ENCODE assay signal across 8 cellular contexts in the genomic region with DNA sequence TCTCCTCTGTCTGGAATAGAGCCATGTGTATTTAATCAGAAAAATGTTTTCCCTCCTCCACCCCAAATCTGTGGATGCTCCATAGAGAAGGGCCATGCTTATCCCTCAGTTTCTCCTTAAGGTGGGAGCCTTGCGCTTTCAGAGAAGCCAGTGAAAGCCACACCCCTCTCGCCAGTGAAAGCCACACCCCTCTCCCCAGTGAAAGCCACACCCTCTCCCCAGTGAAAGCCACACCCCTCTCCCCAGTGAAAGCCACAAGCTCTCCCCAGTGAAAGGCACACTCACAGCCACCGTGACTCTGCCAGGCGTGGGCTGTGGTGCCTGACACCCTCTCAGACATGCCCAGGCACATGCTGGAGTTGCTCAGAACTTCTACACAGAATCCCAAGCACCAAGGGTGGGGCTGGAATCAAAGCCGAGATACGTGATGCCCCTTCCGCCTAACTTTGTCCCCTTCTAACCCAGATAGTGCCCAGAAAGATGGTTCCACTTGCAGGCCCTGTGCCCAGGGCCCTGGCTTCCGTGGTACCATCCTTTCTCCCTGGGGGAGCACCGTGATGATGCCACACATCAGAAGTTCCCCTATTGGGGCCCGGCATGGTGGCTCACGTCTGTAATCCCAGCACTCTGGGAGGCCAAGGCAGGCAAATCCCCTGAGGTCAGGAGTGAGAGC. TPM values are rescaled to one million over a fixed set of nuclear protein-coding genes. Genes with fewer than 3 reads are reported as not detected.
DNase-seq lines count a peak whose midpoint lies in the region; ATAC-seq, FAIRE-seq and TF ChIP-seq lines count a peak whose summit lies in the region.

No MANE protein-coding gene starts in this region.

- TF ChIP-seq CTCF in astrocyte (IDR thresholded peaks at IDR 0.05; ENCODE audit: insufficient read depth, low read depth, low read length) = no peak

- H3K4me3 Mint-ChIP-seq in astrocyte (ENCODE audit: unreplicated experiment) = no peak overlapping the region

- H4K20me1 ChIP-seq in astrocyte (ENCODE audit: insufficient read depth, low read length) = no peaks in the 10 kb centered on the region

- H3K4me1 ChIP-seq in astrocyte (ENCODE audit: insufficient read depth, low read length) = peaks cover 21% of the 10 kb centered on the region

- no peaks in the 10 kb centered on the region for H3K27me3 ChIP-seq in astrocyte (ENCODE audit: insufficient read depth, low read length)

- no peaks in the 10 kb centered on the region for H3K9me3 Mint-ChIP-seq in astrocyte (ENCODE audit: unreplicated experiment)

- peaks cover 5% of the 10 kb centered on the region for H3K27me3 Mint-ChIP-seq in astrocyte (ENCODE audit: low read depth, unreplicated experiment)

- peak; percentile 52 for DNase-seq in GM18507 (ENCODE audit: extremely low spot score, insufficient read length, low read depth)
- DNase-seq in HT-29 (ENCODE audit: low spot score) = peak; percentile 39
- peak; percentile 65 for DNase-seq in T-helper 9 cell
- DNase-seq in astrocyte (ENCODE audit: low read depth) = peak; percentile 51
- DNase-seq in lung microvascular endothelial cell (ENCODE audit: low read depth in 2 of 2) = peak; percentile 39 to 44
- peak; percentile 83 for DNase-seq in stimulated activated naive CD8-positive, alpha-beta T cell treated with anti-CD3 and anti-CD28 coated beads, Interleukin-15, Interleukin-2, amounts not matched to agents 100 U/mL and 50 U/mL, for 24 hours
- no peak for DNase-seq in hypothalamus (lab: John Stamatoyannopoulos, UW)
- no peak for DNase-seq in cerebellar nuclear complex (lab: John Stamatoyannopoulos, UW)

- H2AFZ ChIP-seq in astrocyte (ENCODE audit: low read depth, low read length) = peak overlapping the region; percentile 44

- no peaks in the 10 kb centered on the region for H3K36me3 ChIP-seq in astrocyte (ENCODE audit: insufficient read depth, low read length)

- no peaks in the 10 kb centered on the region for H3K9me3 ChIP-seq in astrocyte (ENCODE audit: insufficient read depth, low read depth, low read length)

- peak overlapping the region; percentile 94 for H3K27ac Mint-ChIP-seq in astrocyte (ENCODE audit: unreplicated experiment)

- no peak overlapping the region for H3K4me3 ChIP-seq in astrocyte (ENCODE audit: insufficient read depth, low read depth, low read length)

- H3K79me2 ChIP-seq in astrocyte (ENCODE audit: insufficient read depth, low read length) = no peaks in the 10 kb centered on the region

- ATAC-seq in stimulated activated naive CD8-positive, alpha-beta T cell treated with anti-CD3 and anti-CD28 coated beads, Interleukin-15, Interleukin-2, amounts not matched to agents 100 U/mL and 50 U/mL, for 24 hours = peak; percentile 84

- H3K4me2 ChIP-seq in astrocyte (ENCODE audit: low read length) = peak overlapping the region; percentile 45

- H3K9ac ChIP-seq in astrocyte (ENCODE audit: low read length) = peak overlapping the region; percentile 17

- H3K27ac ChIP-seq in astrocyte (ENCODE audit: low read depth, low read length) = no peak overlapping the region

- H3K36me3 Mint-ChIP-seq in astrocyte (ENCODE audit: low read depth, unreplicated experiment) = no peaks in the 10 kb centered on the region

- H3K4me1 Mint-ChIP-seq in astrocyte (ENCODE audit: low read depth, unreplicated experiment) = peaks cover 24% of the 10 kb centered on the region

- FAIRE-seq in GM18507 (lab: Jason Lieb, UNC) (peak; percentile 98), astrocyte (lab: Jason Lieb, UNC) (no peak)

RNA-seq across cellular contexts. Expression of a gene that starts 16.5 kb away (rescaled TPM):
- 16.6 and 16.9 TPM in 2 replicates for total RNA-seq in HT-29 (2014; rRNA removed; shearing (Covaris generic))
- total RNA-seq in astrocyte (21.3 and 23.6 TPM in 2 replicates), lung microvascular endothelial cell (5.2 and 8.5 TPM in 2 replicates)

Comparison
In these comparisons a context has a peak if more than half of its experiments do, and no peak if none do; other contexts are left out.
1. DNase-seq: peak in GM18507 (single experiment), HT-29 (single experiment), T-helper 9 cell (single experiment), astrocyte (single experiment), lung microvascular endothelial cell (2 of 2) and stimulated activated naive CD8-positive, alpha-beta T cell treated with anti-CD3 and anti-CD28 coated beads, Interleukin-15, Interleukin-2, amounts not matched to agents 100 U/mL and 50 U/mL, for 24 hours (single experiment); none in hypothalamus (0 of 51) and cerebellar nuclear complex (0 of 2).